ENCODE assay signal across 8 cellular contexts in the genomic region with DNA sequence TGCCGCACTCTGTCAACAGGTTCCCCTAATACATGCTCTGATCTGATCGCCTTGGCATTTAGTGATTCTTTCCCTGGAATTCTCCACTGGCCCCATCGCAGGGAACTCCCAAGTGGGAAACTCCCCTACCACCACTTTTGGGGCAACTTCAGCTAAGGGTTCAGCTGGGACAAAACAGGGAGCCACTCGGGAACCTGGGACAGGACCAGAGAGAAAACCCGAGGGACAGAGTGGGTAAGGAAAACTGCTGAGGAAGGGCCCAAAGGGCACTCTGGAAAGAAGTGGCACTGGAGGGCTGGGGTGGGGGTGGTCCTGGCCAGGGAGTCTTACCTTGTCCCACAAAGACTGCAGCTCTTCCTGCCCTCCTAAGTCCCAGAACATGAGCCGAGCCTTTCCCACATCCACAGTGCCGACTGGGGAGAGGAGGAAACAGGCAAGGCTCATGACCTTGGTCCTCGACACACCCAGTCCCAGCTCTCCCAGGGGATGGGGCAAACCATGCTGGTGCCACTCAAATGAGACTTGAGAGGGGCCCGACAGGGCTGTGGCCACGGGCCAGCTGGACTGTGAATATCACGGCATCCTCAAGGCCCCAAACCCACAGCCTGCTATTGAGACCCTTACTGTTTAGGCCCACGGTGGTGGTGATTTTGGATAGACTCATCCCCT. TPM values are rescaled to one million over a fixed set of nuclear protein-coding genes. Genes with fewer than 3 reads are reported as not detected.
DNase-seq lines count a peak whose midpoint lies in the region; ATAC-seq, FAIRE-seq and TF ChIP-seq lines count a peak whose summit lies in the region.

No MANE protein-coding gene starts in this region.

- no peaks in the 10 kb centered on the region for H3K27me3 Mint-ChIP-seq in activated T-cell treated with anti-CD3 and anti-CD28 coated beads, Interleukin-2, amount 50 U/mL, for 24 hours
- H3K27me3 Mint-ChIP-seq in activated T-helper 1 cell treated with anti-CD3 and anti-CD28 coated beads, Interleukin-12 subunit alpha, Interleukin-12 subunit beta, Interleukin-2, Interleukin-4 antibody, amounts not matched to agents 30 ng/mL and 10 ng/mL and 1 ng/mL, durations not matched to agents 14 hours and 24 hours and 36 hours (ENCODE audit: insufficient read depth) = no peaks in the 10 kb centered on the region

- no peak for TF ChIP-seq POLR2A in suprapubic skin (IDR thresholded peaks at IDR 0.05)

- peak overlapping the region; percentile 77 to 81 (median 79) for H3K4me3 ChIP-seq in keratinocyte (ENCODE audit: control insufficient read depth in 2 of 3, extremely low read depth in 1 of 3, insufficient read depth in 2 of 3, low read depth in 1 of 3, low read length in 3 of 3)
- H3K4me3 ChIP-seq in suprapubic skin = peak overlapping the region; percentile 94

- H3K4me2 ChIP-seq in keratinocyte (ENCODE audit: control insufficient read depth, extremely low read depth, insufficient read depth, low read depth, low read length) = peak overlapping the region; percentile 75

- no peak overlapping the region for H2AFZ ChIP-seq in keratinocyte (ENCODE audit: control insufficient read depth, low read length)

- intact Hi-C loops in activated T-helper 1 cell treated with anti-CD3 and anti-CD28 coated beads, Interleukin-12 subunit alpha, Interleukin-12 subunit beta, Interleukin-2, Interleukin-4 antibody, amounts not matched to agents 30 ng/mL and 10 ng/mL and 1 ng/mL, durations not matched to agents 14 hours and 24 hours and 36 hours (cut with micrococcal nuclease) = loop anchor here (2.0 kb wide), 2 partner anchors 25 to 91 kb away; no protein-coding TSS in a partner anchor

- H3K36me3 ChIP-seq in keratinocyte (ENCODE audit: control insufficient read depth in 2 of 2, extremely low read depth in 1 of 2, insufficient read depth in 2 of 2, low read length in 2 of 2) (peaks cover 18 to 32% of the 10 kb centered on the region in 2 experiments), suprapubic skin (peaks cover 47% of the 10 kb centered on the region)

- FAIRE-seq in keratinocyte (lab: Jason Lieb, UNC) = no peak

- H3K4me1 ChIP-seq in keratinocyte (ENCODE audit: control insufficient read depth, extremely low read depth, insufficient read depth, low read length) (peaks cover 21% of the 10 kb centered on the region), suprapubic skin (peaks cover 26% of the 10 kb centered on the region)

- WGBS in suprapubic skin = 64% methylated on average over 12 of the region's 12 CpGs

- DNase-seq in activated T-cell treated with anti-CD3 and anti-CD28 coated beads, Interleukin-2, amount 50 U/mL, for 24 hours = no peak
- DNase-seq in activated T-cell treated with anti-CD3 and anti-CD28 coated beads for 4 hours (no peak), keratinocyte (ENCODE audit: low read depth, low spot score) (no peak), suprapubic skin (ENCODE audit: low spot score in 2 of 2) (peak; percentile 61 to 65), GM10266 (ENCODE audit: extremely low spot score) (no peak), superior temporal gyrus (ENCODE audit: extremely low spot score) (no peak)
- no peak for DNase-seq in activated T-helper 1 cell treated with anti-CD3 and anti-CD28 coated beads, Interleukin-12 subunit alpha, Interleukin-12 subunit beta, Interleukin-2, Interleukin-4 antibody, amounts not matched to agents 30 ng/mL and 10 ng/mL and 1 ng/mL, durations not matched to agents 14 hours and 24 hours and 36 hours (ENCODE audit: low spot score)

- TF ChIP-seq CTCF in keratinocyte (optimal IDR thresholded peaks at IDR 0.05 in 1 of 3, IDR thresholded peaks at IDR 0.05 in 1 of 3, conservative IDR thresholded peaks at IDR 0.05 in 1 of 3; ENCODE audit: extremely low read depth in 1 of 3, insufficient read depth in 2 of 3, low read length in 3 of 3) = no peak
- no peak for TF ChIP-seq CTCF in suprapubic skin (IDR thresholded peaks at IDR 0.05)
- TF ChIP-seq CTCF in GM10266 (IDR thresholded peaks at IDR 0.05; ENCODE audit: control insufficient read depth, insufficient read depth, low read depth, missing control alignments) = no peak

- H3K9ac ChIP-seq in keratinocyte (ENCODE audit: control insufficient read depth, extremely low read depth, insufficient read depth, low read length) = peak overlapping the region; percentile 85

- peak overlapping the region; percentile 93 for H3K27ac Mint-ChIP-seq in activated T-cell treated with anti-CD3 and anti-CD28 coated beads, Interleukin-2, amount 50 U/mL, for 24 hours
- no peak overlapping the region for H3K27ac Mint-ChIP-seq in activated T-helper 1 cell treated with anti-CD3 and anti-CD28 coated beads, Interleukin-12 subunit alpha, Interleukin-12 subunit beta, Interleukin-2, Interleukin-4 antibody, amounts not matched to agents 30 ng/mL and 10 ng/mL and 1 ng/mL, durations not matched to agents 14 hours and 24 hours and 36 hours

- H3K4me1 Mint-ChIP-seq in activated T-cell treated with anti-CD3 and anti-CD28 coated beads, Interleukin-2, amount 50 U/mL, for 24 hours (ENCODE audit: low read depth) = peaks cover 44% of the 10 kb centered on the region
- H3K4me1 Mint-ChIP-seq in activated T-helper 1 cell treated with anti-CD3 and anti-CD28 coated beads, Interleukin-12 subunit alpha, Interleukin-12 subunit beta, Interleukin-2, Interleukin-4 antibody, amounts not matched to agents 30 ng/mL and 10 ng/mL and 1 ng/mL, durations not matched to agents 14 hours and 24 hours and 36 hours (ENCODE audit: low read depth) = peaks cover 23% of the 10 kb centered on the region

- dilution Hi-C loops in keratinocyte (cut with MboI; ENCODE audit: extremely low pct_ligation_motif_present, low sequenced_read_pairs) = no loop called here

- H3K27me3 ChIP-seq in keratinocyte (ENCODE audit: control insufficient read depth, extremely low read depth, insufficient read depth, low read length) (no peaks in the 10 kb centered on the region), suprapubic skin (no peaks in the 10 kb centered on the region)

- H3K36me3 Mint-ChIP-seq in activated T-cell treated with anti-CD3 and anti-CD28 coated beads, Interleukin-2, amount 50 U/mL, for 24 hours (ENCODE audit: low read depth) = peaks cover 78% of the 10 kb centered on the region
- peaks cover 24% of the 10 kb centered on the region for H3K36me3 Mint-ChIP-seq in activated T-helper 1 cell treated with anti-CD3 and anti-CD28 coated beads, Interleukin-12 subunit alpha, Interleukin-12 subunit beta, Interleukin-2, Interleukin-4 antibody, amounts not matched to agents 30 ng/mL and 10 ng/mL and 1 ng/mL, durations not matched to agents 14 hours and 24 hours and 36 hours (ENCODE audit: low read depth)

- peaks cover 4% of the 10 kb centered on the region for H4K20me1 ChIP-seq in keratinocyte (ENCODE audit: control insufficient read depth, extremely low read depth, insufficient read depth, low read length)

- no peaks in the 10 kb centered on the region for H3K9me1 ChIP-seq in keratinocyte (ENCODE audit: control insufficient read depth, extremely low read depth, insufficient read depth, low read length)

- H3K79me2 ChIP-seq in keratinocyte (ENCODE audit: control insufficient read depth, insufficient read depth, low read length) = peaks cover 58% of the 10 kb centered on the region

- H3K4me3 Mint-ChIP-seq in activated T-cell treated with anti-CD3 and anti-CD28 coated beads, Interleukin-2, amount 50 U/mL, for 24 hours = peak overlapping the region; percentile 95
- H3K4me3 Mint-ChIP-seq in activated T-helper 1 cell treated with anti-CD3 and anti-CD28 coated beads, Interleukin-12 subunit alpha, Interleukin-12 subunit beta, Interleukin-2, Interleukin-4 antibody, amounts not matched to agents 30 ng/mL and 10 ng/mL and 1 ng/mL, durations not matched to agents 14 hours and 24 hours and 36 hours = peak overlapping the region; percentile 94

- no peak for ATAC-seq in HG02981 (IDR thresholded peaks at IDR 0.05; ENCODE audit: unreplicated experiment)

- no peak for TF ChIP-seq EP300 in suprapubic skin (IDR thresholded peaks at IDR 0.05)

- no peaks in the 10 kb centered on the region for H3K9me3 ChIP-seq in keratinocyte (ENCODE audit: control insufficient read depth, low read depth, low read length)
- no peaks in the 10 kb centered on the region for H3K9me3 ChIP-seq in suprapubic skin

- no peaks in the 10 kb centered on the region for H3K9me3 Mint-ChIP-seq in activated T-cell treated with anti-CD3 and anti-CD28 coated beads, Interleukin-2, amount 50 U/mL, for 24 hours
- no peaks in the 10 kb centered on the region for H3K9me3 Mint-ChIP-seq in activated T-helper 1 cell treated with anti-CD3 and anti-CD28 coated beads, Interleukin-12 subunit alpha, Interleukin-12 subunit beta, Interleukin-2, Interleukin-4 antibody, amounts not matched to agents 30 ng/mL and 10 ng/mL and 1 ng/mL, durations not matched to agents 14 hours and 24 hours and 36 hours

- H3K27ac ChIP-seq in keratinocyte (ENCODE audit: control insufficient read depth, insufficient read depth, low read length) (peak overlapping the region; percentile 54), suprapubic skin (peak overlapping the region; percentile 94)

RNA-seq across cellular contexts. Expression of gene ARFRP1, which starts 1.6 kb away (rescaled TPM):
- total RNA-seq in activated T-helper 1 cell treated with anti-CD3 and anti-CD28 coated beads, Interleukin-12 subunit alpha, Interleukin-12 subunit beta, Interleukin-2, Interleukin-4 antibody, amounts not matched to agents 30 ng/mL and 10 ng/mL and 1 ng/mL, durations not matched to agents 14 hours and 24 hours and 36 hours = 71.8 and 73.5 TPM in 2 replicates
- 29.7 to 37.4 TPM (median 30.4 TPM) in 3 replicates for polyA plus RNA-seq in keratinocyte
- polyA plus RNA-seq in keratinocyte (2011; ENCODE audit: low read depth) = 20.9 TPM
- 15.8 and 25.3 TPM in 2 replicates for polyA plus RNA-seq in keratinocyte (2011; cell fraction: cytosol; rRNA removed)
- 46.0 and 47.3 TPM in 2 replicates for polyA plus RNA-seq in keratinocyte (2011; cell fraction: nucleus; rRNA removed)
- 18.3 and 33.6 TPM in 2 replicates for polyA plus RNA-seq in keratinocyte (2012; ENCODE audit: low replicate concordance)
- 12.5 to 46.9 TPM (median 15.5 TPM) in 3 replicates for polyA minus RNA-seq in keratinocyte
- polyA minus RNA-seq in keratinocyte (2011; cell fraction: cytosol; rRNA and poly(A)+ RNA removed) = 21.1 TPM
- polyA minus RNA-seq in keratinocyte (2011; cell fraction: nucleus; rRNA and poly(A)+ RNA removed) = 14.7 and 14.8 TPM in 2 replicates
- total RNA-seq in suprapubic skin = 10 to 100 TPM; 22.1 to 31.9 (median 27.6) TPM

RNA-seq across cellular contexts. Expression of gene ZGPAT, which starts 1.7 kb away (rescaled TPM):
- total RNA-seq in activated T-helper 1 cell treated with anti-CD3 and anti-CD28 coated beads, Interleukin-12 subunit alpha, Interleukin-12 subunit beta, Interleukin-2, Interleukin-4 antibody, amounts not matched to agents 30 ng/mL and 10 ng/mL and 1 ng/mL, durations not matched to agents 14 hours and 24 hours and 36 hours = 34.5 and 36.7 TPM in 2 replicates
- 7.8 to 13.5 TPM (median 12.2 TPM) in 3 replicates for polyA plus RNA-seq in keratinocyte
- 6.3 TPM for polyA plus RNA-seq in keratinocyte (2011; ENCODE audit: low read depth)
- 3.9 and 8.9 TPM in 2 replicates for polyA plus RNA-seq in keratinocyte (2011; cell fraction: cytosol; rRNA removed)
- polyA plus RNA-seq in keratinocyte (2011; cell fraction: nucleus; rRNA removed) = 24.4 and 29.3 TPM in 2 replicates
- 9.7 and 18.1 TPM in 2 replicates for polyA plus RNA-seq in keratinocyte (2012; ENCODE audit: low replicate concordance)
- polyA minus RNA-seq in keratinocyte = 6.9 to 20.2 TPM (median 9.2 TPM) in 3 replicates
- polyA minus RNA-seq in keratinocyte (2011; cell fraction: cytosol; rRNA and poly(A)+ RNA removed) = 8.8 TPM
- 6.9 and 9.7 TPM in 2 replicates for polyA minus RNA-seq in keratinocyte (2011; cell fraction: nucleus; rRNA and poly(A)+ RNA removed)
- 10 to 100 TPM; 21.7 to 25.8 (median 23.3) TPM for total RNA-seq in suprapubic skin

RNA-seq across cellular contexts. Expression of gene TNFRSF6B, which starts 9.7 kb away (rescaled TPM):
- total RNA-seq in activated T-helper 1 cell treated with anti-CD3 and anti-CD28 coated beads, Interleukin-12 subunit alpha, Interleukin-12 subunit beta, Interleukin-2, Interleukin-4 antibody, amounts not matched to agents 30 ng/mL and 10 ng/mL and 1 ng/mL, durations not matched to agents 14 hours and 24 hours and 36 hours = not detected in 2 replicates
- 51.9 to 151 TPM (median 58.1 TPM) in 3 replicates for polyA plus RNA-seq in keratinocyte
- not detected for polyA plus RNA-seq in keratinocyte (2011; ENCODE audit: low read depth)
- 22.8 and 142 TPM in 2 replicates for polyA plus RNA-seq in keratinocyte (2011; cell fraction: cytosol; rRNA removed)
- 36.9 and 60.1 TPM in 2 replicates for polyA plus RNA-seq in keratinocyte (2011; cell fraction: nucleus; rRNA removed)
- 0.62 and 194 TPM in 2 replicates for polyA plus RNA-seq in keratinocyte (2012; ENCODE audit: low replicate concordance)
- polyA minus RNA-seq in keratinocyte = 16.6 to 69.8 TPM (median 21.5 TPM) in 3 replicates
- 176 TPM for polyA minus RNA-seq in keratinocyte (2011; cell fraction: cytosol; rRNA and poly(A)+ RNA removed)
- polyA minus RNA-seq in keratinocyte (2011; cell fraction: nucleus; rRNA and poly(A)+ RNA removed) = 25.7 and 29.0 TPM in 2 replicates
- 10 to 100 TPM in 2 of 4 donors, 1 to 10 TPM in 2; 2.1 to 16.1 (median 11.1) TPM for total RNA-seq in suprapubic skin

RNA-seq across cellular contexts. Expression of gene LIME1, which starts 30.3 kb away (rescaled TPM):
- 12.1 TPM in 2 replicates for total RNA-seq in activated T-helper 1 cell treated with anti-CD3 and anti-CD28 coated beads, Interleukin-12 subunit alpha, Interleukin-12 subunit beta, Interleukin-2, Interleukin-4 antibody, amounts not matched to agents 30 ng/mL and 10 ng/mL and 1 ng/mL, durations not matched to agents 14 hours and 24 hours and 36 hours
- polyA plus RNA-seq in keratinocyte = 0.60 to 3.5 TPM (median 0.75 TPM) in 3 replicates
- 0.29 TPM for polyA plus RNA-seq in keratinocyte (2011; ENCODE audit: low read depth)
- 0.13 and 1.2 TPM in 2 replicates for polyA plus RNA-seq in keratinocyte (2011; cell fraction: cytosol; rRNA removed)
- polyA plus RNA-seq in keratinocyte (2011; cell fraction: nucleus; rRNA removed) = 9.4 and 13.5 TPM in 2 replicates
- 1.5 TPM in 2 replicates for polyA plus RNA-seq in keratinocyte (2012; ENCODE audit: low replicate concordance)
- polyA minus RNA-seq in keratinocyte = 0.45 to 0.59 TPM (median 0.52 TPM) in 3 replicates
- polyA minus RNA-seq in keratinocyte (2011; cell fraction: cytosol; rRNA and poly(A)+ RNA removed) = not detected
- 3.3 and 6.1 TPM in 2 replicates for polyA minus RNA-seq in keratinocyte (2011; cell fraction: nucleus; rRNA and poly(A)+ RNA removed)
- 10 to 100 TPM; 12.2 to 36.5 (median 16.9) TPM for total RNA-seq in suprapubic skin

RNA-seq across cellular contexts. Expression of gene SLC2A4RG, which starts 33.4 kb away (rescaled TPM):
- total RNA-seq in activated T-helper 1 cell treated with anti-CD3 and anti-CD28 coated beads, Interleukin-12 subunit alpha, Interleukin-12 subunit beta, Interleukin-2, Interleukin-4 antibody, amounts not matched to agents 30 ng/mL and 10 ng/mL and 1 ng/mL, durations not matched to agents 14 hours and 24 hours and 36 hours = 34.7 and 38.3 TPM in 2 replicates
- 18.3 to 33.6 TPM (median 23.5 TPM) in 3 replicates for polyA plus RNA-seq in keratinocyte
- polyA plus RNA-seq in keratinocyte (2011; ENCODE audit: low read depth) = 11.9 TPM
- polyA plus RNA-seq in keratinocyte (2011; cell fraction: cytosol; rRNA removed) = 8.2 and 30.1 TPM in 2 replicates
- polyA plus RNA-seq in keratinocyte (2011; cell fraction: nucleus; rRNA removed) = 26.1 and 47.7 TPM in 2 replicates
- polyA plus RNA-seq in keratinocyte (2012; ENCODE audit: low replicate concordance) = 19.5 and 45.1 TPM in 2 replicates
- polyA minus RNA-seq in keratinocyte = 5.2 to 19.3 TPM (median 8.9 TPM) in 3 replicates
- polyA minus RNA-seq in keratinocyte (2011; cell fraction: cytosol; rRNA and poly(A)+ RNA removed) = 47.8 TPM
- polyA minus RNA-seq in keratinocyte (2011; cell fraction: nucleus; rRNA and poly(A)+ RNA removed) = 9.2 and 15.1 TPM in 2 replicates
- total RNA-seq in suprapubic skin = 100 to 1,000 TPM in 3 of 4 donors, 10 to 100 TPM in 1; 96.9 to 118 (median 107) TPM

Comparison
In these comparisons a context has a peak if more than half of its experiments do, and no peak if none do; other contexts are left out.
1. DNase-seq: peak in suprapubic skin (2 of 2); none in activated T-cell treated with anti-CD3 and anti-CD28 coated beads, Interleukin-2, amount 50 U/mL, for 24 hours (single experiment), activated T-cell treated with anti-CD3 and anti-CD28 coated beads for 4 hours (single experiment), activated T-helper 1 cell treated with anti-CD3 and anti-CD28 coated beads, Interleukin-12 subunit alpha, Interleukin-12 subunit beta, Interleukin-2, Interleukin-4 antibody, amounts not matched to agents 30 ng/mL and 10 ng/mL and 1 ng/mL, durations not matched to agents 14 hours and 24 hours and 36 hours (single experiment), keratinocyte (single experiment), GM10266 (single experiment) and superior temporal gyrus (single experiment).